In the genomic region with DNA sequence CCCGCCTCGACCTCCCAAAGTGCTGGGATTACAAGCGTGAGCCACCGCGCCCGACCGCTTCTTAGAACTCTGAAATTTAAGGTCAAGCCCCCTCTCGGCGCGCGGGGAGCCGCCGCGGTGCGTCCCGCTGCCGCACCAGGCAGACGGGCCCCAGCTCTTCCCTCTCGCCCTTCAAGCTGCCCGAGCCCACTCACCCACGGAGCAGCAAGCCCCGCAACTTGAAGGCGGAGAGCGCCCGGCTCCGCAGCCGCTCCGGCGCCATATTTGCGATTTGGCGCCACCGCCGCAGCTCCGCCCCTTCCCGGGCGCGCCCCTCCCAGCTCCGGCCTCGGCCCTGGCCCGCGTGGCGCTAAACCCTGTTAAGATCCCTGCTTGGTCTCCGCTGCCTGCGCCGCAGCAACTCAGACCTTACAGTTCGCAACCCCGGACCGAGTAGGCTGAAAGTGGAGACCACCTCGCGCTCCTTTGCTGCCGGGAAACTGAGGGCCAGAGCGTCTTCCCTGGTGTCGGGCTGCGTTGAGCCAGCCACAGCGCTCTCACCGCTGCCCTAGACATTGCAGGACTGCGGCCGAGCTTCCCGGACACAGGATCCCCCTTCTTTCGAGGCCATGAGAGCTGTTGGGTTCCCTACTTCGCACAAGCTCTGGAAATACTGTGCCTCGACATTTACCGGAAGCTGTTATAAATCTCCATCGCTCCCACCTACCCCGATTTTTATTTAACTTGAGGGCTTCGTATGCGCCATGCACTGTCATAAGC, we compare ENCODE assay signal across 1 cellular context.
A peak's percentile ranks its signal among the peaks of the same experiment; 100 is the strongest.
TF ChIP-seq lines count a peak whose summit lies in the region.

A gene with protein sequence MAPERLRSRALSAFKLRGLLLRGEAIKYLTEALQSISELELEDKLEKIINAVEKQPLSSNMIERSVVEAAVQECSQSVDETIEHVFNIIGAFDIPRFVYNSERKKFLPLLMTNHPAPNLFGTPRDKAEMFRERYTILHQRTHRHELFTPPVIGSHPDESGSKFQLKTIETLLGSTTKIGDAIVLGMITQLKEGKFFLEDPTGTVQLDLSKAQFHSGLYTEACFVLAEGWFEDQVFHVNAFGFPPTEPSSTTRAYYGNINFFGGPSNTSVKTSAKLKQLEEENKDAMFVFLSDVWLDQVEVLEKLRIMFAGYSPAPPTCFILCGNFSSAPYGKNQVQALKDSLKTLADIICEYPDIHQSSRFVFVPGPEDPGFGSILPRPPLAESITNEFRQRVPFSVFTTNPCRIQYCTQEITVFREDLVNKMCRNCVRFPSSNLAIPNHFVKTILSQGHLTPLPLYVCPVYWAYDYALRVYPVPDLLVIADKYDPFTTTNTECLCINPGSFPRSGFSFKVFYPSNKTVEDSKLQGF (minus strand): TSS at position 273 of the 759 bp plus-strand sequence. CDS start 11 bp downstream, at position 262.

TF ChIP-seq in K562, 482 proteins besides CTCF, POLR2A, EP300 and RAD21 (continued from another document and continues in another):
- TF ChIP-seq, protein P1, sequence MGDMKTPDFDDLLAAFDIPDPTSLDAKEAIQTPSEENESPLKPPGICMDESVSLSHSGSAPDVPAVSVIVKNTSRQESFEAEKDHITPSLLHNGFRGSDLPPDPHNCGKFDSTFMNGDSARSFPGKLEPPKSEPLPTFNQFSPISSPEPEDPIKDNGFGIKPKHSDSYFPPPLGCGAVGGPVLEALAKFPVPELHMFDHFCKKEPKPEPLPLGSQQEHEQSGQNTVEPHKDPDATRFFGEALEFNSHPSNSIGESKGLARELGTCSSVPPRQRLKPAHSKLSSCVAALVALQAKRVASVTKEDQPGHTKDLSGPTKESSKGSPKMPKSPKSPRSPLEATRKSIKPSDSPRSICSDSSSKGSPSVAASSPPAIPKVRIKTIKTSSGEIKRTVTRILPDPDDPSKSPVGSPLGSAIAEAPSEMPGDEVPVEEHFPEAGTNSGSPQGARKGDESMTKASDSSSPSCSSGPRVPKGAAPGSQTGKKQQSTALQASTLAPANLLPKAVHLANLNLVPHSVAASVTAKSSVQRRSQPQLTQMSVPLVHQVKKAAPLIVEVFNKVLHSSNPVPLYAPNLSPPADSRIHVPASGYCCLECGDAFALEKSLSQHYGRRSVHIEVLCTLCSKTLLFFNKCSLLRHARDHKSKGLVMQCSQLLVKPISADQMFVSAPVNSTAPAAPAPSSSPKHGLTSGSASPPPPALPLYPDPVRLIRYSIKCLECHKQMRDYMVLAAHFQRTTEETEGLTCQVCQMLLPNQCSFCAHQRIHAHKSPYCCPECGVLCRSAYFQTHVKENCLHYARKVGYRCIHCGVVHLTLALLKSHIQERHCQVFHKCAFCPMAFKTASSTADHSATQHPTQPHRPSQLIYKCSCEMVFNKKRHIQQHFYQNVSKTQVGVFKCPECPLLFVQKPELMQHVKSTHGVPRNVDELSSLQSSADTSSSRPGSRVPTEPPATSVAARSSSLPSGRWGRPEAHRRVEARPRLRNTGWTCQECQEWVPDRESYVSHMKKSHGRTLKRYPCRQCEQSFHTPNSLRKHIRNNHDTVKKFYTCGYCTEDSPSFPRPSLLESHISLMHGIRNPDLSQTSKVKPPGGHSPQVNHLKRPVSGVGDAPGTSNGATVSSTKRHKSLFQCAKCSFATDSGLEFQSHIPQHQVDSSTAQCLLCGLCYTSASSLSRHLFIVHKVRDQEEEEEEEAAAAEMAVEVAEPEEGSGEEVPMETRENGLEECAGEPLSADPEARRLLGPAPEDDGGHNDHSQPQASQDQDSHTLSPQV (IDR thresholded peaks at IDR 0.05), result peak; percentile 97
- TF ChIP-seq SAFB2 (IDR thresholded peaks at IDR 0.05; ENCODE audit: borderline replicate concordance, low read depth, low read length, severe bottlenecking) (no peak), KLF1 (tag; IDR thresholded peaks at IDR 0.05) (no peak), U2AF1 (optimal IDR thresholded peaks at IDR 0.05; ENCODE audit: low read depth, low read length) (no peak), MYNN (IDR thresholded peaks at IDR 0.05) (no peak), MYNN (CRISPR knock-in tag; IDR thresholded peaks at IDR 0.05) (no peak), TOE1 (IDR thresholded peaks at IDR 0.05; ENCODE audit: borderline replicate concordance) (0 out of 2 replicates have a peak, but pooled peaks have one; percentile 30), TOE1 (CRISPR knock-in tag; IDR thresholded peaks at IDR 0.05; ENCODE audit: borderline replicate concordance, low read depth) (no peak), ZNF785 (CRISPR knock-in tag; IDR thresholded peaks at IDR 0.05) (no peak), TGIF2 (CRISPR knock-in tag; IDR thresholded peaks at IDR 0.05) (no peak), MECOM (CRISPR knock-in tag; IDR thresholded peaks at IDR 0.05) (no peak), ZNF551 (CRISPR knock-in tag; IDR thresholded peaks at IDR 0.05) (no peak), EHMT2 (IDR thresholded peaks at IDR 0.05) (no peak), BRCA1 (IDR thresholded peaks at IDR 0.05) (no peak), BRCA1 (CRISPR knock-in tag; IDR thresholded peaks at IDR 0.05) (no peak), CREB1 (IDR thresholded peaks at IDR 0.05) (no peak), CREB1 (CRISPR knock-in tag; IDR thresholded peaks at IDR 0.05) (no peak; the same call in 1 of the 2 replicates), HDGF (IDR thresholded peaks at IDR 0.05) (0 out of 2 replicates have a peak, but pooled peaks have one; percentile 35), SMAD1 (IDR thresholded peaks at IDR 0.05; ENCODE audit: low read depth, low read length, partially characterized antibody) (no peak), ZNF644 (tag; IDR thresholded peaks at IDR 0.05; ENCODE audit: low read depth) (no peak), NELFE (IDR thresholded peaks at IDR 0.05; ENCODE audit: insufficient read depth, insufficient read length) (no peak)
- TF ChIP-seq, protein P2, sequence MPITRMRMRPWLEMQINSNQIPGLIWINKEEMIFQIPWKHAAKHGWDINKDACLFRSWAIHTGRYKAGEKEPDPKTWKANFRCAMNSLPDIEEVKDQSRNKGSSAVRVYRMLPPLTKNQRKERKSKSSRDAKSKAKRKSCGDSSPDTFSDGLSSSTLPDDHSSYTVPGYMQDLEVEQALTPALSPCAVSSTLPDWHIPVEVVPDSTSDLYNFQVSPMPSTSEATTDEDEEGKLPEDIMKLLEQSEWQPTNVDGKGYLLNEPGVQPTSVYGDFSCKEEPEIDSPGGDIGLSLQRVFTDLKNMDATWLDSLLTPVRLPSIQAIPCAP (CRISPR knock-in tag; IDR thresholded peaks at IDR 0.05; ENCODE audit: borderline replicate concordance), result no peak
- TF ChIP-seq, protein P3, sequence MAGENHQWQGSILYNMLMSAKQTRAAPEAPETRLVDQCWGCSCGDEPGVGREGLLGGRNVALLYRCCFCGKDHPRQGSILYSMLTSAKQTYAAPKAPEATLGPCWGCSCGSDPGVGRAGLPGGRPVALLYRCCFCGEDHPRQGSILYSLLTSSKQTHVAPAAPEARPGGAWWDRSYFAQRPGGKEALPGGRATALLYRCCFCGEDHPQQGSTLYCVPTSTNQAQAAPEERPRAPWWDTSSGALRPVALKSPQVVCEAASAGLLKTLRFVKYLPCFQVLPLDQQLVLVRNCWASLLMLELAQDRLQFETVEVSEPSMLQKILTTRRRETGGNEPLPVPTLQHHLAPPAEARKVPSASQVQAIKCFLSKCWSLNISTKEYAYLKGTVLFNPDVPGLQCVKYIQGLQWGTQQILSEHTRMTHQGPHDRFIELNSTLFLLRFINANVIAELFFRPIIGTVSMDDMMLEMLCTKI (IDR thresholded peaks at IDR 0.05; ENCODE audit: partially characterized antibody), result no peak
- TF ChIP-seq, protein P4, sequence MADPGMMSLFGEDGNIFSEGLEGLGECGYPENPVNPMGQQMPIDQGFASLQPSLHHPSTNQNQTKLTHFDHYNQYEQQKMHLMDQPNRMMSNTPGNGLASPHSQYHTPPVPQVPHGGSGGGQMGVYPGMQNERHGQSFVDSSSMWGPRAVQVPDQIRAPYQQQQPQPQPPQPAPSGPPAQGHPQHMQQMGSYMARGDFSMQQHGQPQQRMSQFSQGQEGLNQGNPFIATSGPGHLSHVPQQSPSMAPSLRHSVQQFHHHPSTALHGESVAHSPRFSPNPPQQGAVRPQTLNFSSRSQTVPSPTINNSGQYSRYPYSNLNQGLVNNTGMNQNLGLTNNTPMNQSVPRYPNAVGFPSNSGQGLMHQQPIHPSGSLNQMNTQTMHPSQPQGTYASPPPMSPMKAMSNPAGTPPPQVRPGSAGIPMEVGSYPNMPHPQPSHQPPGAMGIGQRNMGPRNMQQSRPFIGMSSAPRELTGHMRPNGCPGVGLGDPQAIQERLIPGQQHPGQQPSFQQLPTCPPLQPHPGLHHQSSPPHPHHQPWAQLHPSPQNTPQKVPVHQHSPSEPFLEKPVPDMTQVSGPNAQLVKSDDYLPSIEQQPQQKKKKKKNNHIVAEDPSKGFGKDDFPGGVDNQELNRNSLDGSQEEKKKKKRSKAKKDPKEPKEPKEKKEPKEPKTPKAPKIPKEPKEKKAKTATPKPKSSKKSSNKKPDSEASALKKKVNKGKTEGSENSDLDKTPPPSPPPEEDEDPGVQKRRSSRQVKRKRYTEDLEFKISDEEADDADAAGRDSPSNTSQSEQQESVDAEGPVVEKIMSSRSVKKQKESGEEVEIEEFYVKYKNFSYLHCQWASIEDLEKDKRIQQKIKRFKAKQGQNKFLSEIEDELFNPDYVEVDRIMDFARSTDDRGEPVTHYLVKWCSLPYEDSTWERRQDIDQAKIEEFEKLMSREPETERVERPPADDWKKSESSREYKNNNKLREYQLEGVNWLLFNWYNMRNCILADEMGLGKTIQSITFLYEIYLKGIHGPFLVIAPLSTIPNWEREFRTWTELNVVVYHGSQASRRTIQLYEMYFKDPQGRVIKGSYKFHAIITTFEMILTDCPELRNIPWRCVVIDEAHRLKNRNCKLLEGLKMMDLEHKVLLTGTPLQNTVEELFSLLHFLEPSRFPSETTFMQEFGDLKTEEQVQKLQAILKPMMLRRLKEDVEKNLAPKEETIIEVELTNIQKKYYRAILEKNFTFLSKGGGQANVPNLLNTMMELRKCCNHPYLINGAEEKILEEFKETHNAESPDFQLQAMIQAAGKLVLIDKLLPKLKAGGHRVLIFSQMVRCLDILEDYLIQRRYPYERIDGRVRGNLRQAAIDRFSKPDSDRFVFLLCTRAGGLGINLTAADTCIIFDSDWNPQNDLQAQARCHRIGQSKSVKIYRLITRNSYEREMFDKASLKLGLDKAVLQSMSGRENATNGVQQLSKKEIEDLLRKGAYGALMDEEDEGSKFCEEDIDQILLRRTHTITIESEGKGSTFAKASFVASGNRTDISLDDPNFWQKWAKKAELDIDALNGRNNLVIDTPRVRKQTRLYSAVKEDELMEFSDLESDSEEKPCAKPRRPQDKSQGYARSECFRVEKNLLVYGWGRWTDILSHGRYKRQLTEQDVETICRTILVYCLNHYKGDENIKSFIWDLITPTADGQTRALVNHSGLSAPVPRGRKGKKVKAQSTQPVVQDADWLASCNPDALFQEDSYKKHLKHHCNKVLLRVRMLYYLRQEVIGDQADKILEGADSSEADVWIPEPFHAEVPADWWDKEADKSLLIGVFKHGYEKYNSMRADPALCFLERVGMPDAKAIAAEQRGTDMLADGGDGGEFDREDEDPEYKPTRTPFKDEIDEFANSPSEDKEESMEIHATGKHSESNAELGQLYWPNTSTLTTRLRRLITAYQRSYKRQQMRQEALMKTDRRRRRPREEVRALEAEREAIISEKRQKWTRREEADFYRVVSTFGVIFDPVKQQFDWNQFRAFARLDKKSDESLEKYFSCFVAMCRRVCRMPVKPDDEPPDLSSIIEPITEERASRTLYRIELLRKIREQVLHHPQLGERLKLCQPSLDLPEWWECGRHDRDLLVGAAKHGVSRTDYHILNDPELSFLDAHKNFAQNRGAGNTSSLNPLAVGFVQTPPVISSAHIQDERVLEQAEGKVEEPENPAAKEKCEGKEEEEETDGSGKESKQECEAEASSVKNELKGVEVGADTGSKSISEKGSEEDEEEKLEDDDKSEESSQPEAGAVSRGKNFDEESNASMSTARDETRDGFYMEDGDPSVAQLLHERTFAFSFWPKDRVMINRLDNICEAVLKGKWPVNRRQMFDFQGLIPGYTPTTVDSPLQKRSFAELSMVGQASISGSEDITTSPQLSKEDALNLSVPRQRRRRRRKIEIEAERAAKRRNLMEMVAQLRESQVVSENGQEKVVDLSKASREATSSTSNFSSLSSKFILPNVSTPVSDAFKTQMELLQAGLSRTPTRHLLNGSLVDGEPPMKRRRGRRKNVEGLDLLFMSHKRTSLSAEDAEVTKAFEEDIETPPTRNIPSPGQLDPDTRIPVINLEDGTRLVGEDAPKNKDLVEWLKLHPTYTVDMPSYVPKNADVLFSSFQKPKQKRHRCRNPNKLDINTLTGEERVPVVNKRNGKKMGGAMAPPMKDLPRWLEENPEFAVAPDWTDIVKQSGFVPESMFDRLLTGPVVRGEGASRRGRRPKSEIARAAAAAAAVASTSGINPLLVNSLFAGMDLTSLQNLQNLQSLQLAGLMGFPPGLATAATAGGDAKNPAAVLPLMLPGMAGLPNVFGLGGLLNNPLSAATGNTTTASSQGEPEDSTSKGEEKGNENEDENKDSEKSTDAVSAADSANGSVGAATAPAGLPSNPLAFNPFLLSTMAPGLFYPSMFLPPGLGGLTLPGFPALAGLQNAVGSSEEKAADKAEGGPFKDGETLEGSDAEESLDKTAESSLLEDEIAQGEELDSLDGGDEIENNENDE (IDR thresholded peaks at IDR 0.05; ENCODE audit: low read depth, low read length), result no peak
- TF ChIP-seq, protein P5, sequence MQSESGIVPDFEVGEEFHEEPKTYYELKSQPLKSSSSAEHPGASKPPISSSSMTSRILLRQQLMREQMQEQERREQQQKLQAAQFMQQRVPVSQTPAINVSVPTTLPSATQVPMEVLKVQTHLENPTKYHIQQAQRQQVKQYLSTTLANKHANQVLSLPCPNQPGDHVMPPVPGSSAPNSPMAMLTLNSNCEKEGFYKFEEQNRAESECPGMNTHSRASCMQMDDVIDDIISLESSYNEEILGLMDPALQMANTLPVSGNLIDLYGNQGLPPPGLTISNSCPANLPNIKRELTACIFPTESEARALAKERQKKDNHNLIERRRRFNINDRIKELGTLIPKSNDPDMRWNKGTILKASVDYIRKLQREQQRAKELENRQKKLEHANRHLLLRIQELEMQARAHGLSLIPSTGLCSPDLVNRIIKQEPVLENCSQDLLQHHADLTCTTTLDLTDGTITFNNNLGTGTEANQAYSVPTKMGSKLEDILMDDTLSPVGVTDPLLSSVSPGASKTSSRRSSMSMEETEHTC (IDR thresholded peaks at IDR 0.05), result no peak
- TF ChIP-seq, protein P6, sequence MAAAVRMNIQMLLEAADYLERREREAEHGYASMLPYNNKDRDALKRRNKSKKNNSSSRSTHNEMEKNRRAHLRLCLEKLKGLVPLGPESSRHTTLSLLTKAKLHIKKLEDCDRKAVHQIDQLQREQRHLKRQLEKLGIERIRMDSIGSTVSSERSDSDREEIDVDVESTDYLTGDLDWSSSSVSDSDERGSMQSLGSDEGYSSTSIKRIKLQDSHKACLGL (CRISPR knock-in tag; IDR thresholded peaks at IDR 0.05; ENCODE audit: borderline replicate concordance, poor library complexity, severe bottlenecking), result no peak
- TF ChIP-seq, protein P7, sequence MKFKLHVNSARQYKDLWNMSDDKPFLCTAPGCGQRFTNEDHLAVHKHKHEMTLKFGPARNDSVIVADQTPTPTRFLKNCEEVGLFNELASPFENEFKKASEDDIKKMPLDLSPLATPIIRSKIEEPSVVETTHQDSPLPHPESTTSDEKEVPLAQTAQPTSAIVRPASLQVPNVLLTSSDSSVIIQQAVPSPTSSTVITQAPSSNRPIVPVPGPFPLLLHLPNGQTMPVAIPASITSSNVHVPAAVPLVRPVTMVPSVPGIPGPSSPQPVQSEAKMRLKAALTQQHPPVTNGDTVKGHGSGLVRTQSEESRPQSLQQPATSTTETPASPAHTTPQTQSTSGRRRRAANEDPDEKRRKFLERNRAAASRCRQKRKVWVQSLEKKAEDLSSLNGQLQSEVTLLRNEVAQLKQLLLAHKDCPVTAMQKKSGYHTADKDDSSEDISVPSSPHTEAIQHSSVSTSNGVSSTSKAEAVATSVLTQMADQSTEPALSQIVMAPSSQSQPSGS (CRISPR knock-in tag; IDR thresholded peaks at IDR 0.05), result no peak
- TF ChIP-seq, protein P8, sequence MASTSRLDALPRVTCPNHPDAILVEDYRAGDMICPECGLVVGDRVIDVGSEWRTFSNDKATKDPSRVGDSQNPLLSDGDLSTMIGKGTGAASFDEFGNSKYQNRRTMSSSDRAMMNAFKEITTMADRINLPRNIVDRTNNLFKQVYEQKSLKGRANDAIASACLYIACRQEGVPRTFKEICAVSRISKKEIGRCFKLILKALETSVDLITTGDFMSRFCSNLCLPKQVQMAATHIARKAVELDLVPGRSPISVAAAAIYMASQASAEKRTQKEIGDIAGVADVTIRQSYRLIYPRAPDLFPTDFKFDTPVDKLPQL (IDR thresholded peaks at IDR 0.05; ENCODE audit: extremely low read depth, insufficient read length), result no peak
